ENCODE assay signal across 8 cellular contexts in genomic region chr12:94405378-94406116, GRCh38. TPM values are rescaled to one million over a fixed set of nuclear protein-coding genes. Genes with fewer than 3 reads are reported as not detected.
DNase-seq lines count a peak whose midpoint lies in the region; ATAC-seq and TF ChIP-seq lines count a peak whose summit lies in the region.
"Had no signal": no experiment of that assay in that cellular context is flagged by ENCODE, and none has a peak within 500 bp of the region (broad histone marks: within the 10 kb centered on the region; RNA-seq: fewer than 3 reads in every experiment).

No MANE protein-coding gene starts in this region.

- no peaks in the 10 kb centered on the region for H3K27me3 ChIP-seq in skeletal muscle satellite cell (ENCODE audit: control insufficient read depth, insufficient read depth, low read length)

- no peaks in the 10 kb centered on the region for H3K9me3 ChIP-seq in skeletal muscle satellite cell (replicated peaks; ENCODE audit: low read length)

- H3K36me3 ChIP-seq in skeletal muscle satellite cell (ENCODE audit: insufficient read depth, low read length), result no peaks in the 10 kb centered on the region

- no peak for TF ChIP-seq CTCF in WI38 (IDR thresholded peaks at IDR 0.05; ENCODE audit: low read depth, low read length)

- H3K4me2 ChIP-seq in skeletal muscle satellite cell (ENCODE audit: low read length), result peak overlapping the region; percentile 45

- no peaks in the 10 kb centered on the region for H3K4me1 ChIP-seq in skeletal muscle satellite cell (ENCODE audit: control insufficient read depth, insufficient read depth, low read length)

- peak overlapping the region; percentile 32 for H3K4me3 ChIP-seq in WI38 (ENCODE audit: low read depth, low read length)
- H3K4me3 ChIP-seq in skeletal muscle satellite cell (ENCODE audit: low read length), result no peak overlapping the region

- DNase-seq in GF-D8 (lab: John Stamatoyannopoulos, UW) (no peak), SIG-M5 treated with dmso at 0.1 percent for 504 hours (lab: John Stamatoyannopoulos, UW; ENCODE audit: unreplicated experiment) (no peak), kidney glomerular epithelial cell (lab: John Stamatoyannopoulos, UW) (no peak)

- ATAC-seq in GM18870 (IDR thresholded peaks at IDR 0.05; ENCODE audit: unreplicated experiment) (peak; percentile 88), HG02571 (IDR thresholded peaks at IDR 0.05; ENCODE audit: unreplicated experiment) (peak; percentile 85)
- ATAC-seq: Panc1 had no signal

- no peak overlapping the region for H3K9ac ChIP-seq in skeletal muscle satellite cell (ENCODE audit: low read depth, low read length)

RNA-seq across cellular contexts. Expression of gene CEP83, which starts 54.1 kb away (rescaled TPM):
- 12.0 and 18.8 TPM in 2 replicates for total RNA-seq in skeletal muscle satellite cell (2012; rRNA removed)
